14 cellular contexts compared by ENCODE assay signal in genomic region chr22:32700186-32700882, GRCh38.
A peak's percentile ranks its signal among the peaks of the same experiment; 100 is the strongest.
DNase-seq lines count a peak whose midpoint lies in the region; ATAC-seq, FAIRE-seq and TF ChIP-seq lines count a peak whose summit lies in the region.
"Had no signal": no experiment of that assay in that cellular context is flagged by ENCODE, and none has a peak within 500 bp of the region (broad histone marks: within the 10 kb centered on the region; RNA-seq: fewer than 3 reads in every experiment).

No MANE protein-coding gene starts in this region.

- H4K12ac ChIP-seq in trophoblast cell (ENCODE audit: low read depth, low read length) = no peak overlapping the region

- no peak overlapping the region for H2AFZ ChIP-seq in K562 (ENCODE audit: low read depth, low read length)
- H2AFZ ChIP-seq in trophoblast cell (ENCODE audit: insufficient read depth, low read length, poor library complexity) = peak overlapping the region; percentile 67

- H3K9me3 ChIP-seq in K562 (replicated peaks; ENCODE audit: control insufficient read depth, insufficient read depth, low read depth, low read length) (no peaks in the 10 kb centered on the region), trophoblast cell (ENCODE audit: insufficient read depth, low read depth, low read length) (no peaks in the 10 kb centered on the region), A673 (ENCODE audit: low read depth, low read length, poor library complexity, severe bottlenecking) (peaks cover under 1% of the 10 kb centered on the region)
- H3K9me3 ChIP-seq: prostate gland had no signal

- H2BK5ac ChIP-seq in trophoblast cell (ENCODE audit: low read depth, low read length, poor library complexity) = peak overlapping the region; percentile 95

- no peaks in the 10 kb centered on the region for H4K20me1 ChIP-seq in K562 (replicated peaks; ENCODE audit: control insufficient read depth, insufficient read depth, low read length)

- peak overlapping the region; percentile 82 for H3K18ac ChIP-seq in trophoblast cell (ENCODE audit: low read length)

- POLR2A ChIA-PET in K562 (lab: Yijun Ruan, JAX) = no interaction called here
- POLR2A ChIA-PET in A673 (lab: Charles Lee; ENCODE audit: low non-redundant PET) = no interaction called here

- H2AK5ac ChIP-seq in trophoblast cell (ENCODE audit: low read length) = no peak overlapping the region

- no TSS peak for BruUV-seq in K562 (replicated peaks; lab: Mats Ljungman, UMichigan)
- BruUV-seq in A673 (replicated peaks; lab: Mats Ljungman, UMichigan) = no TSS peak

- H3K4me3 ChIP-seq in K562 = no peak overlapping the region
- no peak overlapping the region for H3K4me3 ChIP-seq in trophoblast cell (ENCODE audit: low read depth, low read length)
- no peak overlapping the region for H3K4me3 ChIP-seq in A673 (ENCODE audit: low read depth, low read length, poor library complexity, severe bottlenecking)
- H3K4me3 ChIP-seq: prostate gland, thoracic aorta had no signal

- peak overlapping the region; percentile 33 for H4K8ac ChIP-seq in trophoblast cell (ENCODE audit: low read depth, low read length)

- intact Hi-C loops in K562 (cut with micrococcal nuclease) (no loop called here), Right ventricle myocardium superior (cut with DNase I) (no loop called here), A673 (cut with micrococcal nuclease; ENCODE audit: unreplicated experiment) (no loop called here)

- WGBS in K562 (ENCODE audit: insufficient coverage, low coverage, missing lambda C conversion rate) = 2% methylated on average over 4 of the region's 4 CpGs
- WGBS in trophoblast cell (ENCODE audit: extremely low coverage, insufficient coverage, insufficient read length) = no CpG with 5 or more reads among the region's 4 CpGs

- CTCF ChIA-PET in K562 (lab: Yijun Ruan, JAX; ENCODE audit: low intra/inter-chr PET ratio) (no interaction called here), A673 (lab: Charles Lee) (no interaction called here)

- no peak overlapping the region for H3K23ac ChIP-seq in trophoblast cell (ENCODE audit: low read length)

- peaks cover 26% of the 10 kb centered on the region for H3K79me1 ChIP-seq in trophoblast cell (ENCODE audit: low read length)

- TF ChIP-seq RAD21 in K562 (CRISPR knock-in tag; conservative IDR thresholded peaks at IDR 0.05 in 1 of 2, IDR thresholded peaks at IDR 0.05 in 1 of 2) = no peak

- H3K27ac ChIP-seq in K562 (ENCODE audit: extremely low read depth, low read depth, low read length) (no peak overlapping the region), trophoblast cell (ENCODE audit: low read depth, low read length) (peak overlapping the region; percentile 92), A673 (ENCODE audit: low read depth, low read length, poor library complexity, severe bottlenecking) (no peak overlapping the region)
- H3K27ac ChIP-seq: prostate gland, thoracic aorta had no signal

- H3K4me2 ChIP-seq in K562 (ENCODE audit: insufficient read depth, low read length) (no peak overlapping the region), trophoblast cell (ENCODE audit: low read length) (no peak overlapping the region)

- peak overlapping the region; percentile 58 for H3K14ac ChIP-seq in trophoblast cell (ENCODE audit: low read length)

- ATAC-seq in K562 = no peak
- peak; percentile 69 for ATAC-seq in Right ventricle myocardium superior (ENCODE audit: poor library complexity)
- no peak for ATAC-seq in HG03342 (IDR thresholded peaks at IDR 0.05; ENCODE audit: unreplicated experiment)
- no peak for ATAC-seq in HG03025 (IDR thresholded peaks at IDR 0.05; ENCODE audit: low FRiP score, unreplicated experiment)

- H3K79me2 ChIP-seq in K562 (ENCODE audit: control insufficient read depth, insufficient read depth, low read length) = no peaks in the 10 kb centered on the region
- no peaks in the 10 kb centered on the region for H3K79me2 ChIP-seq in trophoblast cell (ENCODE audit: control insufficient read depth, insufficient read depth, low read length, poor library complexity)

- no peaks in the 10 kb centered on the region for H3K9me1 ChIP-seq in K562 (ENCODE audit: control insufficient read depth, insufficient read depth, low read length)

- no peaks in the 10 kb centered on the region; a peak in 1 of 5 replicates for H3K4me1 ChIP-seq in K562 (replicated peaks in 1 of 2; ENCODE audit: control insufficient read depth in 2 of 2, insufficient read depth in 2 of 2, low read length in 2 of 2)
- H3K4me1 ChIP-seq in trophoblast cell (ENCODE audit: control insufficient read depth in 1 of 2, insufficient read depth in 2 of 2, low read length in 2 of 2) = peaks cover 14 to 30% of the 10 kb centered on the region in 2 experiments
- no peaks in the 10 kb centered on the region for H3K4me1 ChIP-seq in A673 (ENCODE audit: insufficient read depth, low read length, poor library complexity, severe bottlenecking)
- H3K4me1 ChIP-seq: prostate gland had no signal

- no peaks in the 10 kb centered on the region for H3K36me3 ChIP-seq in K562 (ENCODE audit: control insufficient read depth, insufficient read depth, low read length)
- H3K36me3 ChIP-seq in trophoblast cell (ENCODE audit: control insufficient read depth in 1 of 2, insufficient read depth in 2 of 2, low read length in 2 of 2) = no peaks in the 10 kb centered on the region
- no peaks in the 10 kb centered on the region for H3K36me3 ChIP-seq in A673 (ENCODE audit: insufficient read depth, low read length, poor library complexity, severe bottlenecking)
- H3K36me3 ChIP-seq: prostate gland, thoracic aorta had no signal

- peak overlapping the region; percentile 82 for H2BK120ac ChIP-seq in trophoblast cell (ENCODE audit: insufficient read depth, low read length, poor library complexity)

- peak overlapping the region; percentile 72 for H4K91ac ChIP-seq in trophoblast cell (ENCODE audit: low read depth, low read length)

- in situ Hi-C loops in K562 (cut with MboI) = no loop called here

- no peaks in the 10 kb centered on the region for H3K27me3 ChIP-seq in K562 (ENCODE audit: control insufficient read depth in 2 of 2, insufficient read depth in 2 of 2, low read length in 2 of 2)
- H3K27me3 ChIP-seq in trophoblast cell (ENCODE audit: insufficient read depth, low read length) = no peaks in the 10 kb centered on the region
- H3K27me3 ChIP-seq in A673 (replicated peaks; ENCODE audit: insufficient read depth, low read depth, low read length, poor library complexity) = peaks cover 4% of the 10 kb centered on the region

- H2BK12ac ChIP-seq in trophoblast cell (ENCODE audit: low read length) = peak overlapping the region; percentile 83

- DNase-seq in AG20443 (ENCODE audit: low spot score) (peak; percentile 52), K562 (ENCODE audit: extremely low read depth in 1 of 4, low spot score in 3 of 4) (no peak), Right ventricle myocardium superior (peak; percentile 53), trophoblast cell (peak; percentile 35 to 63), A673 (ENCODE audit: low spot score) (no peak), SW480 (ENCODE audit: low spot score) (no peak)
- DNase-seq: ACHN; activated CD4-positive, alpha-beta T cell treated with anti-CD3 and anti-CD28 coated beads for 48 hours; midbrain; NCI-H2081 had no signal

- FAIRE-seq in K562 (lab: Jason Lieb, UNC) = no peak

- peak overlapping the region; percentile 81 for H3K4ac ChIP-seq in trophoblast cell (ENCODE audit: low read depth, low read length)

- no peak overlapping the region for H3K9ac ChIP-seq in K562 (ENCODE audit: insufficient read depth in 1 of 2, low read depth in 2 of 2, low read length in 2 of 2)
- H3K9ac ChIP-seq in trophoblast cell (ENCODE audit: low read length) = no peak overlapping the region

- TF ChIP-seq POLR2A in K562 (conservative IDR thresholded peaks at IDR 0.05) = no peak

- TF ChIP-seq CTCF in K562 (IDR thresholded peaks at IDR 0.05 in 2 of 3, conservative IDR thresholded peaks at IDR 0.05 in 1 of 3; ENCODE audit: insufficient read depth in 2 of 3, low read depth in 1 of 3, low read length in 3 of 3) = no peak
- TF ChIP-seq CTCF in A673 (conservative IDR thresholded peaks at IDR 0.05; ENCODE audit: low read depth, low read length) = no peak

- TF ChIP-seq EP300 in K562 (IDR thresholded peaks at IDR 0.05; ENCODE audit: low read length) = no peak

TF ChIP-seq in K562, 482 proteins besides CTCF, POLR2A, EP300 and RAD21 (continues in another document):
- TF ChIP-seq ZNF121 (CRISPR knock-in tag; conservative IDR thresholded peaks at IDR 0.05) (no peak), NR2C2 (CRISPR knock-in tag; IDR thresholded peaks at IDR 0.05) (no peak), NR2C2 (tag; IDR thresholded peaks at IDR 0.05) (peak; percentile 45; the same call in 1 of the 2 replicates)

Comparison
In these comparisons a context has a peak if more than half of its experiments do, and no peak if none do; other contexts are left out.
1. DNase-seq: peak in AG20443 (single experiment), Right ventricle myocardium superior (single experiment) and trophoblast cell (2 of 2); none in K562 (0 of 4), A673 (single experiment) and SW480 (single experiment).